20 cellular contexts compared by ENCODE assay signal in the genomic region with DNA sequence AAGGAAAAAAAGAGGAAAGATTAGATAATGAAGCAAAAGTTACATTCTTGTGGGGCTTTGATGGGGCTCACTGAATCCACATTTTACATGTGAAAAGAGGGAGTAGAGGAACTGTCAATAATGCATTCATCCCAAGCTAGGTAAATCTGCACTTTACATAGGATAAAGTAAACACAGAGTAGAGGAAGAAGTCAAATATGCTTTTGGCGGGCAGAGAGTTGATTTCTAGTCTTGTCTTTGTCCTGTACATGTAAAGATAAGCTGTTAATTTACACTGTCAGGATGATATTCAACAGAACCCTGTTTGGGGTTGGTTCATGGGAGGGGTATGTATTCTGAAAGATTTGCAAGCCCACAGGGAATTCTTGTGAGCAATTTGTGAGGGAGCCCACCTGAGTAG. TPM values are rescaled to one million over a fixed set of nuclear protein-coding genes. Genes with fewer than 3 reads are reported as not detected.
DNase-seq lines count a peak whose midpoint lies in the region; ATAC-seq, FAIRE-seq and TF ChIP-seq lines count a peak whose summit lies in the region.
"Had no signal": no experiment of that assay in that cellular context is flagged by ENCODE, and none has a peak within 500 bp of the region (broad histone marks: within the 10 kb centered on the region; RNA-seq: fewer than 3 reads in every experiment).

No MANE protein-coding gene starts in this region.

- no peaks in the 10 kb centered on the region for H3K27me3 ChIP-seq in cardiac muscle cell
- H3K27me3 ChIP-seq in right cardiac atrium (ENCODE audit: control insufficient read depth, insufficient read depth) = no peaks in the 10 kb centered on the region
- no peaks in the 10 kb centered on the region for H3K27me3 ChIP-seq in bronchial epithelial cell (ENCODE audit: control insufficient read depth, insufficient read depth, low read length)
- H3K27me3 ChIP-seq in iPS-20b (ENCODE audit: insufficient read depth, low read length) = peaks cover 9% of the 10 kb centered on the region; the same call in 1 of the 2 replicates
- H3K27me3 ChIP-seq in osteoblast (ENCODE audit: insufficient read depth, low read length) = no peaks in the 10 kb centered on the region
- H3K27me3 ChIP-seq: BLaER1 treated with 17β-estradiol and CSF1 and Interleukin-3, amounts not matched to agents 10 nM and 100 nM had no signal

- H3K27ac ChIP-seq in cardiac muscle cell (peak overlapping the region; percentile 87), right cardiac atrium (ENCODE audit: low read length) (no peak overlapping the region), iPS-20b (ENCODE audit: low read length) (no peak overlapping the region), osteoblast (ENCODE audit: low read depth, low read length) (no peak overlapping the region)
- H3K27ac ChIP-seq: A549; BLaER1 treated with 17β-estradiol and CSF1 and Interleukin-3, amounts not matched to agents 10 nM and 100 nM had no signal

- no peaks in the 10 kb centered on the region for H3K79me2 ChIP-seq in osteoblast (ENCODE audit: insufficient read depth, low read length)

- FAIRE-seq in bronchial epithelial cell (lab: Jason Lieb, UNC) = peak; percentile 75
- FAIRE-seq: A549, GM19239, RCC 7860 had no signal

- no peak for ATAC-seq in right cardiac atrium
- ATAC-seq in GM21576 (IDR thresholded peaks at IDR 0.05; ENCODE audit: unreplicated experiment) = no peak
- ATAC-seq in GM18873 (IDR thresholded peaks at IDR 0.05; ENCODE audit: low FRiP score, unreplicated experiment) = no peak
- ATAC-seq: A549, HCT116 had no signal

- H3K9ac ChIP-seq in iPS-20b (ENCODE audit: low read depth, low read length) = no peak overlapping the region
- H3K9ac ChIP-seq: BLaER1 treated with 17β-estradiol and CSF1 and Interleukin-3, amounts not matched to agents 10 nM and 100 nM had no signal

- no peaks in the 10 kb centered on the region for H4K20me1 ChIP-seq in osteoblast (ENCODE audit: insufficient read depth, low read length)
- H4K20me1 ChIP-seq: BLaER1 treated with 17β-estradiol and CSF1 and Interleukin-3, amounts not matched to agents 10 nM and 100 nM had no signal

- TF ChIP-seq CTCF in cardiac muscle cell (IDR thresholded peaks at IDR 0.05; ENCODE audit: low read depth, low read length) (no peak), bronchial epithelial cell (IDR thresholded peaks at IDR 0.05; ENCODE audit: insufficient read depth, low read length, severe bottlenecking) (no peak), osteoblast (IDR thresholded peaks at IDR 0.05; ENCODE audit: extremely low read depth, low read depth, low read length) (no peak)

- H3K4me1 ChIP-seq in cardiac muscle cell (ENCODE audit: low read depth) (peaks cover 47% of the 10 kb centered on the region), right cardiac atrium (ENCODE audit: control insufficient read depth, insufficient read depth, low read length) (peaks cover 6% of the 10 kb centered on the region), iPS-20b (ENCODE audit: insufficient read depth, low read length) (peaks cover 18% of the 10 kb centered on the region), osteoblast (ENCODE audit: insufficient read depth, low read length) (peaks cover 5% of the 10 kb centered on the region)

- peak overlapping the region; percentile 9 for H2AFZ ChIP-seq in osteoblast (ENCODE audit: low read length)

- no peak overlapping the region for H3K4me2 ChIP-seq in osteoblast (ENCODE audit: insufficient read depth, low read length)
- H3K4me2 ChIP-seq: A549 had no signal

- DNase-seq in cardiac muscle cell (ENCODE audit: low read depth in 1 of 2, low spot score in 1 of 2) = peak in 1 of 2 donors; percentile 60
- no peak for DNase-seq in right cardiac atrium
- no peak for DNase-seq in bronchial epithelial cell (ENCODE audit: low read depth)
- DNase-seq in osteoblast (ENCODE audit: insufficient read length, low spot score, missing footprints) = no peak
- no peak for DNase-seq in posterior vena cava (ENCODE audit: low spot score)
- DNase-seq: CD8-positive, alpha-beta memory T cell; GF-D8; NCI-H1105 treated with DMSO at 0.1 percent for 48 hours; NCI-H1694 treated with DMSO at 0.1 percent for 48 hours; NCI-H345; NCI-H526; SIG-M5 had no signal

- no peaks in the 10 kb centered on the region for H3K36me3 ChIP-seq in cardiac muscle cell
- H3K36me3 ChIP-seq in bronchial epithelial cell (ENCODE audit: control insufficient read depth, insufficient read depth, low read length) = no peaks in the 10 kb centered on the region
- no peaks in the 10 kb centered on the region for H3K36me3 ChIP-seq in iPS-20b (ENCODE audit: insufficient read depth, low read depth, low read length)
- no peaks in the 10 kb centered on the region for H3K36me3 ChIP-seq in osteoblast (ENCODE audit: insufficient read depth, low read length)
- H3K36me3 ChIP-seq: BLaER1 treated with 17β-estradiol and CSF1 and Interleukin-3, amounts not matched to agents 10 nM and 100 nM had no signal

- 67% methylated on average over 1 of the region's 1 CpG for WGBS in right cardiac atrium

- H3K9me3 ChIP-seq in cardiac muscle cell (ENCODE audit: low read depth) = no peaks in the 10 kb centered on the region
- H3K9me3 ChIP-seq in right cardiac atrium (ENCODE audit: control insufficient read depth, low read length) = no peaks in the 10 kb centered on the region
- no peaks in the 10 kb centered on the region for H3K9me3 ChIP-seq in iPS-20b (ENCODE audit: insufficient read depth, low read depth, low read length)
- H3K9me3 ChIP-seq in osteoblast (ENCODE audit: low read depth, low read length) = no peaks in the 10 kb centered on the region
- H3K9me3 ChIP-seq: A549; BLaER1 treated with 17β-estradiol and CSF1 and Interleukin-3, amounts not matched to agents 10 nM and 100 nM had no signal

- intact Hi-C loops in right cardiac atrium (cut with DNase I) = loop anchor here in 1 of 4 donors (5.0 kb wide), 1 partner anchor 35 kb away; no protein-coding TSS in a partner anchor
- intact Hi-C loops in posterior vena cava (cut with DNase I) = no loop called here

- H3K4me3 ChIP-seq in cardiac muscle cell = no peak overlapping the region
- no peak overlapping the region for H3K4me3 ChIP-seq in right cardiac atrium (ENCODE audit: low read length)
- H3K4me3 ChIP-seq in bronchial epithelial cell (ENCODE audit: low read depth, low read length) = no peak overlapping the region
- peak overlapping the region; percentile 9; the same call in 1 of the 2 replicates for H3K4me3 ChIP-seq in iPS-20b (ENCODE audit: low read length)
- no peak overlapping the region for H3K4me3 ChIP-seq in osteoblast (ENCODE audit: insufficient read depth, low read length)
- H3K4me3 ChIP-seq: A549; BLaER1 treated with 17β-estradiol and CSF1 and Interleukin-3, amounts not matched to agents 10 nM and 100 nM had no signal

RNA-seq across cellular contexts. Expression of gene TNFRSF19, which starts 18.0 kb away (rescaled TPM):
- 139 and 141 TPM in 2 replicates for total RNA-seq in cardiac muscle cell
- polyA plus RNA-seq in cardiac muscle cell = 91.3 and 124 TPM in 2 replicates
- 10 to 100 TPM; 26.2 to 50.8 (median 38.6) TPM for total RNA-seq in right cardiac atrium
- polyA plus RNA-seq in right cardiac atrium = 15.6 TPM
- total RNA-seq in bronchial epithelial cell = 1.3 and 3.2 TPM in 2 replicates
- total RNA-seq in osteoblast = 73.8 and 77.5 TPM in 2 replicates
- total RNA-seq in posterior vena cava = 1 to 10 TPM; 3.6 to 8.2 TPM
- total RNA-seq: CD8-positive, alpha-beta memory T cell had no signal
- polyA plus RNA-seq: CD8-positive, alpha-beta memory T cell had no signal
